32 cellular contexts compared by ENCODE assay signal in the genomic region with DNA sequence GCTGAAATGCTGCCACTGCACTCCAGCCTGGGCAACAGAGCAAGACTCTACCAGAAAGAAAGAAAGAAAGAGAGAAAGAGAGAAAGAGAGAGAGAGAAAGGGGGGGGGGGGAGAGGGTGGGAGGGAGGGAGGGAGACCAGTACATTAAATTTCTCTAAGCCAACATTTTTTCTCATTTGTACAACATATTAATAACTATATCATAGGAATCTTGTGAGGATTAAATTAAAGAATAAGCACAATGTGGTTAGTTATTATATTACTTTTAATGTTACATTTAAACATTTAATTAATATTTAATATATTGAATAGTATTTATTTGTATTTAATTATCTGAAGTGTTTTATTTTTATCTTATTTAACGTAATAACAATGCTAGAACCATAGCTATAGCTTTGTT.
"Had no signal": no experiment of that assay in that cellular context is flagged by ENCODE, and none has a peak within 500 bp of the region (broad histone marks: within the 10 kb centered on the region; RNA-seq: fewer than 3 reads in every experiment).

No MANE protein-coding gene starts in this region.

- H3K4me3 Mint-ChIP-seq: naive B cell; naive thymus-derived CD8-positive, alpha-beta T cell; natural killer cell treated with Interleukin-12 subunit alpha and Interleukin-12 subunit beta and Interleukin-15 and Interleukin-18, amount 100 ng/mL, for 72 hours; nephron progenitor cell; neural crest cell; stimulated activated memory B cell treated with anti-CD40 and anti-IgM and Interleukin-4, amounts not matched to agents 10 μg/mL and 1 μg/mL and 100 μg/mL, for 72 hours; stimulated activated naive CD8-positive, alpha-beta T cell treated with anti-CD3 and anti-CD28 coated beads, Interleukin-15, amount 100 ng/mL, for 72 hours; type B pancreatic cell had no signal

- H3K27ac Mint-ChIP-seq: naive B cell; naive thymus-derived CD8-positive, alpha-beta T cell; natural killer cell treated with Interleukin-12 subunit alpha and Interleukin-12 subunit beta and Interleukin-15 and Interleukin-18, amount 100 ng/mL, for 72 hours; nephron progenitor cell; stimulated activated memory B cell treated with anti-CD40 and anti-IgM and Interleukin-4, amounts not matched to agents 10 μg/mL and 1 μg/mL and 100 μg/mL, for 72 hours; stimulated activated naive CD8-positive, alpha-beta T cell treated with anti-CD3 and anti-CD28 coated beads, Interleukin-15, amount 100 ng/mL, for 72 hours; type B pancreatic cell had no signal

- H3K27ac ChIP-seq: neutrophil, pancreas, prostate gland, skin epidermis, spleen, suprapubic skin, testis, tibial artery, transverse colon, upper lobe of right lung, uterus had no signal

- H3K27me3 Mint-ChIP-seq: naive B cell; natural killer cell treated with Interleukin-12 subunit alpha and Interleukin-12 subunit beta and Interleukin-15 and Interleukin-18, amount 100 ng/mL, for 72 hours; stimulated activated memory B cell treated with anti-CD40 and anti-IgM and Interleukin-4, amounts not matched to agents 10 μg/mL and 1 μg/mL and 100 μg/mL, for 72 hours; stimulated activated naive CD8-positive, alpha-beta T cell treated with anti-CD3 and anti-CD28 coated beads, Interleukin-15, amount 100 ng/mL, for 72 hours; type B pancreatic cell had no signal

- H3K4me1 ChIP-seq: pancreas, prostate gland, spleen, transverse colon, uterus had no signal

- ATAC-seq: naive thymus-derived CD8-positive, alpha-beta T cell; natural killer cell treated with Interleukin-12 subunit alpha and Interleukin-12 subunit beta and Interleukin-15 and Interleukin-18, amount 100 ng/mL, for 72 hours; pancreas; right cardiac atrium; sciatic nerve; stimulated activated memory B cell treated with anti-CD40 and anti-IgM and Interleukin-4, amounts not matched to agents 10 μg/mL and 1 μg/mL and 100 μg/mL, for 72 hours; stimulated activated naive CD8-positive, alpha-beta T cell treated with anti-CD3 and anti-CD28 coated beads, Interleukin-15, amount 100 ng/mL, for 72 hours; stimulated activated naive CD8-positive, alpha-beta T cell treated with anti-CD3 and anti-CD28 coated beads, Interleukin-15, Interleukin-2, amounts not matched to agents 100 U/mL and 50 U/mL, for 24 hours; upper lobe of right lung had no signal

- H3K9me3 ChIP-seq: neutrophil, pancreas, prostate gland, testis, tibial artery, transverse colon, upper lobe of right lung, uterus had no signal

- DNase-seq: naive B cell; naive thymus-derived CD8-positive, alpha-beta T cell; nephron progenitor cell; nucleus accumbens; pancreas; retina; right cardiac atrium; spleen; stimulated activated CD4-positive, alpha-beta T cell treated with anti-CD3 and anti-CD28 coated beads, Interleukin-12 subunit alpha, Interleukin-12 subunit beta, amount 100 ng/mL, for 4 hours; stimulated activated CD4-positive, alpha-beta T cell treated with anti-CD3 and anti-CD28 coated beads, Interleukin-1b, Interleukin-23, amount 100 ng/mL, for 48 hours; stimulated activated CD4-positive, alpha-beta T cell treated with anti-CD3 and anti-CD28 coated beads, Interleukin-2, amount 100 ng/mL, for 48 hours; stimulated activated CD4-positive, alpha-beta T cell treated with anti-CD3 and anti-CD28 coated beads, Interleukin-4, amount 100 ng/mL, for 24 hours; stimulated activated CD8-positive, alpha-beta memory T cell treated with anti-CD3 and anti-CD28 coated beads, Interleukin-4, amount 100 ng/mL, for 48 hours; stimulated activated naive CD4-positive, alpha-beta T cell; stimulated activated naive CD8-positive, alpha-beta T cell treated with anti-CD3 and anti-CD28 coated beads, Interleukin-15, amount 100 ng/mL, for 72 hours; stimulated activated naive CD8-positive, alpha-beta T cell treated with anti-CD3 and anti-CD28 coated beads, Interleukin-15, Interleukin-2, amounts not matched to agents 100 U/mL and 50 U/mL, for 24 hours; substantia nigra; testis; tibial artery; transverse colon; upper lobe of right lung; uterus had no signal

- H3K4me3 ChIP-seq: pancreas, prostate gland, skin epidermis, smooth muscle cell, spleen, suprapubic skin, testis, tibial artery, transverse colon, upper lobe of right lung, uterus had no signal

- H3K27me3 ChIP-seq: neutrophil, pancreas, spleen, suprapubic skin, testis, tibial artery, transverse colon, upper lobe of right lung, uterus had no signal

- H3K36me3 ChIP-seq: neutrophil, pancreas, prostate gland, spleen, suprapubic skin, tibial artery, transverse colon, upper lobe of right lung, uterus had no signal

- H3K4me1 Mint-ChIP-seq: naive B cell; naive thymus-derived CD8-positive, alpha-beta T cell; nephron progenitor cell; neural crest cell; stimulated activated memory B cell treated with anti-CD40 and anti-IgM and Interleukin-4, amounts not matched to agents 10 μg/mL and 1 μg/mL and 100 μg/mL, for 72 hours; stimulated activated naive CD8-positive, alpha-beta T cell treated with anti-CD3 and anti-CD28 coated beads, Interleukin-15, amount 100 ng/mL, for 72 hours had no signal

- H3K36me3 Mint-ChIP-seq: naive B cell; naive thymus-derived CD8-positive, alpha-beta T cell; natural killer cell treated with Interleukin-12 subunit alpha and Interleukin-12 subunit beta and Interleukin-15 and Interleukin-18, amount 100 ng/mL, for 72 hours; stimulated activated memory B cell treated with anti-CD40 and anti-IgM and Interleukin-4, amounts not matched to agents 10 μg/mL and 1 μg/mL and 100 μg/mL, for 72 hours had no signal
